In the genomic region with DNA sequence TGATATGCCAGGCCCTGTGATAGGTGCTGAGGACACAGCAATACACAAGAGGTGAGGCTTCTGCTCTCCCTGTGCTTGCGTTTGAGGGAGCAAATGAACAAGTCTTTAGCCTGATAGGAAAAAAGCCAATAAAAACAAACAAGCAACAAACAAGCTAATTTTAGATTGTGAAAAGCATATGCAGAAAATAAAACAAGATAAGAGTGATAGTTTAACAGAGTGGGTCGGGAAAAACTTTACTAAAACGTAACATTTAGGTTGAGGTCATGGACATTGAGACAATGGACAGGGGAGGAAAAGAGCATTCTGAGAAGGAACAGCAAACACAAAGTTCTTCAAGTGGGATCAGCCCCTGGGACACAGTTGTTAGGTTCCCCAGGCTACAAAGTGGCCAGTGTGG, we compare ENCODE assay signal across 8 cellular contexts. TPM values are rescaled to one million over a fixed set of nuclear protein-coding genes. Genes with fewer than 3 reads are reported as not detected.
DNase-seq lines count a peak whose midpoint lies in the region; TF ChIP-seq lines count a peak whose summit lies in the region.

No MANE protein-coding gene starts in this region.

- POLR2A ChIA-PET in activated CD4-positive, alpha-beta memory T cell treated with anti-CD3 and anti-CD28 coated beads, Interleukin-2, amount 10 ng/mL, durations not matched to agents 7 days and 5 days (lab: Charles Lee), result interaction anchor here (0.8 to 4.2 kb wide), 14 partner anchors 10 to 470 kb away, joined by 3 to 37 read pairs (median 5); a partner anchor contains a TSS

- TF ChIP-seq POLR2A in spleen (IDR thresholded peaks at IDR 0.05), result no peak

- H3K4me1 ChIP-seq in spleen, result peaks cover 26 to 97% (median 73%) of the 10 kb centered on the region in 6 donors

- peak overlapping the region; percentile 38 for H3K4me3 Mint-ChIP-seq in activated CD4-positive, alpha-beta memory T cell treated with anti-CD3 and anti-CD28 coated beads, Interleukin-2, amount 10 ng/mL, durations not matched to agents 7 days and 5 days

- peak overlapping the region; percentile 91 for H3K27ac Mint-ChIP-seq in activated CD4-positive, alpha-beta memory T cell treated with anti-CD3 and anti-CD28 coated beads, Interleukin-2, amount 10 ng/mL, durations not matched to agents 7 days and 5 days

- CTCF ChIA-PET in activated CD4-positive, alpha-beta memory T cell treated with anti-CD3 and anti-CD28 coated beads, Interleukin-2, amount 10 ng/mL, durations not matched to agents 7 days and 5 days (lab: Charles Lee), result interaction anchor here (1.1 to 8.1 kb wide), 6 partner anchors 19 to 127 kb away, joined by 5 to 108 read pairs (median 10); a partner anchor contains a TSS

- peak overlapping the region; percentile 11 for H3K4me3 ChIP-seq in fibroblast of the aortic adventitia (ENCODE audit: low read depth, low read length)
- peak overlapping the region in 1 of 8 donors; percentile 7 for H3K4me3 ChIP-seq in spleen
- no peak overlapping the region for H3K4me3 ChIP-seq in H7 (ENCODE audit: insufficient read depth, low read depth, low read length)

- H3K36me3 Mint-ChIP-seq in activated CD4-positive, alpha-beta memory T cell treated with anti-CD3 and anti-CD28 coated beads, Interleukin-2, amount 10 ng/mL, durations not matched to agents 7 days and 5 days (ENCODE audit: low read depth), result peaks cover 30% of the 10 kb centered on the region

- H3K27me3 ChIP-seq in spleen (replicated peaks in 1 of 7) (peaks cover 0 to 14% (median 0%) of the 10 kb centered on the region in 7 donors), H7 (ENCODE audit: control insufficient read depth, insufficient read depth, low read length) (peaks cover 6% of the 10 kb centered on the region)

- DNase-seq in DMS53 (lab: John Stamatoyannopoulos, UW) (peak; percentile 46), DMS53 treated with DMSO at 0.1 percent for 48 hours (lab: John Stamatoyannopoulos, UW; ENCODE audit: unreplicated experiment) (no peak), fibroblast of the aortic adventitia (ENCODE audit: low read depth) (no peak), spleen (no peak), NCI-H2227 treated with DMSO at 0.1 percent for 48 hours (lab: John Stamatoyannopoulos, UW) (no peak), COLO829 (ENCODE audit: low spot score) (no peak), H7 (no peak)
- DNase-seq in activated CD4-positive, alpha-beta memory T cell treated with anti-CD3 and anti-CD28 coated beads, Interleukin-2, amount 10 ng/mL, durations not matched to agents 7 days and 5 days, result no peak

- WGBS in spleen, 5 donors, result 34 to 56% (median 43%) methylated on average over 3 of the region's 3 CpGs

- H3K4me1 Mint-ChIP-seq in activated CD4-positive, alpha-beta memory T cell treated with anti-CD3 and anti-CD28 coated beads, Interleukin-2, amount 10 ng/mL, durations not matched to agents 7 days and 5 days, result peaks cover 78% of the 10 kb centered on the region

- no peak for TF ChIP-seq CTCF in fibroblast of the aortic adventitia (IDR thresholded peaks at IDR 0.05; ENCODE audit: insufficient read depth, low read length)
- TF ChIP-seq CTCF in spleen (IDR thresholded peaks at IDR 0.05 in 8 of 11, conservative IDR thresholded peaks at IDR 0.05 in 3 of 11), result no peak

- intact Hi-C loops in spleen (cut with DNase I; ENCODE audit: low total_unique reads), result no loop called here

- H3K9me3 Mint-ChIP-seq in activated CD4-positive, alpha-beta memory T cell treated with anti-CD3 and anti-CD28 coated beads, Interleukin-2, amount 10 ng/mL, durations not matched to agents 7 days and 5 days, result peaks cover 3% of the 10 kb centered on the region

- peak overlapping the region; percentile 66 to 96 (median 88) for H3K27ac ChIP-seq in spleen

- no peaks in the 10 kb centered on the region for H3K9me3 ChIP-seq in spleen

- H3K36me3 ChIP-seq in spleen, result no peaks in the 10 kb centered on the region
- no peaks in the 10 kb centered on the region for H3K36me3 ChIP-seq in H7 (replicated peaks; ENCODE audit: control insufficient read depth, insufficient read depth, low read length)

- no peaks in the 10 kb centered on the region for H3K27me3 Mint-ChIP-seq in activated CD4-positive, alpha-beta memory T cell treated with anti-CD3 and anti-CD28 coated beads, Interleukin-2, amount 10 ng/mL, durations not matched to agents 7 days and 5 days

RNA-seq across cellular contexts. Expression of a gene that starts 4.3 kb away (rescaled TPM):
- total RNA-seq in activated CD4-positive, alpha-beta memory T cell treated with anti-CD3 and anti-CD28 coated beads, Interleukin-2, amount 10 ng/mL, durations not matched to agents 7 days and 5 days, result 10 to 100 TPM; 17.4 to 19.1 TPM
- total RNA-seq in fibroblast of the aortic adventitia (ENCODE audit: low replicate concordance) (15.0 and 61.8 TPM in 2 replicates), spleen (10 to 100 TPM; 11.6 to 59.7 (median 36.3) TPM)
- polyA plus RNA-seq in spleen, result 10 to 100 TPM in 2 of 3 donors, 1 to 10 TPM in 1; 8.8 to 12.9 (median 12.2) TPM
- total RNA-seq in H7 (2014; rRNA removed; shearing (Covaris generic)), result 3.0 and 5.2 TPM in 2 replicates

RNA-seq across cellular contexts. Expression of a gene that starts 24.0 kb away (rescaled TPM):
- total RNA-seq in activated CD4-positive, alpha-beta memory T cell treated with anti-CD3 and anti-CD28 coated beads, Interleukin-2, amount 10 ng/mL, durations not matched to agents 7 days and 5 days, result 10 to 100 TPM; 38.6 to 40.6 TPM
- total RNA-seq in fibroblast of the aortic adventitia (ENCODE audit: low replicate concordance) (38.5 and 73.9 TPM in 2 replicates), spleen (10 to 100 TPM; 46.5 to 68.7 (median 61.2) TPM)
- polyA plus RNA-seq in spleen, result 10 to 100 TPM; 11.4 to 15.6 (median 11.8) TPM
- total RNA-seq in H7 (2014; rRNA removed; shearing (Covaris generic)), result 28.3 and 37.7 TPM in 2 replicates
